32 cellular contexts compared by ENCODE assay signal in the genomic region with DNA sequence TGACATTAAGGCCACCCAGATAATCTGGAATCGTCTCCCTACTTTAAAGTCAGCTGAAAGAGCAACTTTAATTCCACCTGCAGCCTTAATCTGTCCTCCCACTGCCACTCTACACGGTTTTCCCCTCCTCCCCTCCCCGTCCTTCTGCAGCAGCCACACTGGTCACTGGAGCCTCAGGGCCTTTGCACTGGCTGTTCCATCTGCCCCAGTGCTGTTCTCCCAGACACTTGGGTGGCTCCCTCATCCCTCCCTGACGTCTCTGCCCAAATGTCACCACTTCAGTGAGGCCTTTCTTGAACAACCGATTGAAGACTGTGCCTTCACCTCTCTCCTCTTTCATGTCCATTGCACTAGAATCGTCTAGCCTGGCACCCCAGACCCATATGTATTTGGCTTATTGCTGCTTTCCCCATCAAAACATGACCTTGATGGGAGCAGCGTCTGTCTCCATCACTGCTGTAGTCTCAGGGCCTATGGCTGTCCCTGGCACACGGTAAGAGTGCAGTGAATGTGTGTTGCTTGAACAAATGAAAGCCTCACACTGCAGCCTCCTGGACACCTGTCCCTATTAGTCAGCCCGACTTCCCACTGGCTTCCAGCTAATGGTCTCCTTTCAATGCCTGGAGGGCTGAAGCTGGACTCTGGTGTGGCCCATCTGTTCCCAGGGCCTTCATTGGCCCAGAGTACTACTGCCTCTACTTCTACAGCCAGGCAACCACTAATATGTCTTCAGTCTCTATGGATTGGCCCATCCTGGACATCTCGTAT. TPM values are rescaled to one million over a fixed set of nuclear protein-coding genes. Genes with fewer than 3 reads are reported as not detected.
DNase-seq lines count a peak whose midpoint lies in the region; ATAC-seq and TF ChIP-seq lines count a peak whose summit lies in the region.
"Had no signal": no experiment of that assay in that cellular context is flagged by ENCODE, and none has a peak within 500 bp of the region (broad histone marks: within the 10 kb centered on the region; RNA-seq: fewer than 3 reads in every experiment).

No MANE protein-coding gene starts in this region.

- no peak overlapping the region for H3K4me3 Mint-ChIP-seq in activated T-cell treated with anti-CD3 and anti-CD28 coated beads, Interleukin-2, amount 50 U/mL, for 24 hours
- H3K4me3 Mint-ChIP-seq in activated T-cell treated with anti-CD3 and anti-CD28 coated beads, Interleukin-2, amount 50 U/mL, for 4 hours, result no peak overlapping the region
- H3K4me3 Mint-ChIP-seq in stimulated activated naive CD8-positive, alpha-beta T cell treated with anti-CD3 and anti-CD28 coated beads, Interleukin-15, amount 100 ng/mL, for 72 hours, result no peak overlapping the region
- no peak overlapping the region for H3K4me3 Mint-ChIP-seq in type B pancreatic cell
- H3K4me3 Mint-ChIP-seq in activated T-helper 17 cell treated with anti-CD3 and anti-CD28 coated beads, Interleukin-2, amount 50 U/mL, for 72 hours, result no peak overlapping the region
- H3K4me3 Mint-ChIP-seq: B cell; CD8-positive, alpha-beta memory T cell had no signal

- peaks cover 13% of the 10 kb centered on the region for H3K27me3 Mint-ChIP-seq in activated T-cell treated with anti-CD3 and anti-CD28 coated beads, Interleukin-2, amount 50 U/mL, for 24 hours
- peaks cover 2% of the 10 kb centered on the region for H3K27me3 Mint-ChIP-seq in activated T-cell treated with anti-CD3 and anti-CD28 coated beads, Interleukin-2, amount 50 U/mL, for 4 hours (ENCODE audit: low read depth)
- H3K27me3 Mint-ChIP-seq in stimulated activated naive CD8-positive, alpha-beta T cell treated with anti-CD3 and anti-CD28 coated beads, Interleukin-15, amount 100 ng/mL, for 72 hours, result peaks cover 15% of the 10 kb centered on the region
- H3K27me3 Mint-ChIP-seq in type B pancreatic cell, result peaks cover 68% of the 10 kb centered on the region
- H3K27me3 Mint-ChIP-seq in activated T-helper 17 cell treated with anti-CD3 and anti-CD28 coated beads, Interleukin-2, amount 50 U/mL, for 72 hours, result no peaks in the 10 kb centered on the region

- no peaks in the 10 kb centered on the region for H3K36me3 ChIP-seq in osteoblast (ENCODE audit: insufficient read depth, low read length)
- H3K36me3 ChIP-seq: SJCRH30 had no signal

- no peaks in the 10 kb centered on the region for H3K4me1 Mint-ChIP-seq in activated T-cell treated with anti-CD3 and anti-CD28 coated beads, Interleukin-2, amount 50 U/mL, for 24 hours (ENCODE audit: low read depth)
- H3K4me1 Mint-ChIP-seq in activated T-cell treated with anti-CD3 and anti-CD28 coated beads, Interleukin-2, amount 50 U/mL, for 4 hours (ENCODE audit: low read depth), result no peaks in the 10 kb centered on the region
- H3K4me1 Mint-ChIP-seq in stimulated activated naive CD8-positive, alpha-beta T cell treated with anti-CD3 and anti-CD28 coated beads, Interleukin-15, amount 100 ng/mL, for 72 hours, result peaks cover 7% of the 10 kb centered on the region
- H3K4me1 Mint-ChIP-seq in type B pancreatic cell (ENCODE audit: unreplicated experiment), result peaks cover 4% of the 10 kb centered on the region
- H3K4me1 Mint-ChIP-seq in activated T-helper 17 cell treated with anti-CD3 and anti-CD28 coated beads, Interleukin-2, amount 50 U/mL, for 72 hours, result no peaks in the 10 kb centered on the region
- H3K4me1 Mint-ChIP-seq: B cell; CD8-positive, alpha-beta memory T cell had no signal

- peaks cover 4% of the 10 kb centered on the region for H4K20me1 ChIP-seq in osteoblast (ENCODE audit: insufficient read depth, low read length)

- TF ChIP-seq CTCF in osteoblast (IDR thresholded peaks at IDR 0.05; ENCODE audit: extremely low read depth, low read depth, low read length) (no peak), type B pancreatic cell (conservative IDR thresholded peaks at IDR 0.05) (no peak)

- H3K9me3 ChIP-seq in osteoblast (ENCODE audit: low read depth, low read length), result no peaks in the 10 kb centered on the region
- H3K9me3 ChIP-seq: SJCRH30 had no signal

- no peak for ATAC-seq in activated T-cell treated with anti-CD3 and anti-CD28 coated beads, Interleukin-2, amount 50 U/mL, for 4 hours
- peak; percentile 7 for ATAC-seq in stimulated activated naive CD8-positive, alpha-beta T cell treated with anti-CD3 and anti-CD28 coated beads, Interleukin-15, Interleukin-2, amounts not matched to agents 100 U/mL and 50 U/mL, for 24 hours
- ATAC-seq in stimulated activated naive CD8-positive, alpha-beta T cell treated with anti-CD3 and anti-CD28 coated beads, Interleukin-15, amount 100 ng/mL, for 72 hours, result no peak
- ATAC-seq in activated T-helper 17 cell treated with anti-CD3 and anti-CD28 coated beads, Interleukin-2, amount 50 U/mL, for 72 hours (replicated peaks), result no peak
- ATAC-seq: GM12878, Right ventricle myocardium inferior had no signal

- H3K4me1 ChIP-seq in osteoblast (ENCODE audit: insufficient read depth, low read length), result no peaks in the 10 kb centered on the region
- H3K4me1 ChIP-seq: SJCRH30 had no signal

- DNase-seq in activated T-cell treated with anti-CD3 and anti-CD28 coated beads, Interleukin-2, amount 50 U/mL, for 24 hours, result peak; percentile 6
- no peak for DNase-seq in activated T-cell treated with anti-CD3 and anti-CD28 coated beads, Interleukin-2, amount 50 U/mL, for 4 hours
- no peak for DNase-seq in stimulated activated naive CD8-positive, alpha-beta T cell treated with anti-CD3 and anti-CD28 coated beads, Interleukin-15, Interleukin-2, amounts not matched to agents 100 U/mL and 50 U/mL, for 24 hours
- DNase-seq in stimulated activated naive CD8-positive, alpha-beta T cell treated with anti-CD3 and anti-CD28 coated beads, Interleukin-15, amount 100 ng/mL, for 72 hours, result no peak
- peak; percentile 39 for DNase-seq in osteoblast (ENCODE audit: insufficient read length, low spot score, missing footprints)
- peak; percentile 34 for DNase-seq in type B pancreatic cell (ENCODE audit: extremely low spot score, unreplicated experiment)
- no peak for DNase-seq in mucosa of gallbladder (ENCODE audit: low spot score)
- DNase-seq: DMS 273 treated with DMSO at 0.1 percent for 48 hours, DMS79, EL, GDM1, KBM-7, MV-4-11, NCI-H1105, NCI-H1436 treated with DMSO at 0.1 percent for 48 hours, NCI-H187 treated with DMSO at 0.1 percent for 48 hours, NCI-H2171 treated with DMSO at 0.1 percent for 48 hours, NCI-H524, NCI-H748 treated with DMSO at 0.1 percent for 48 hours, PC-9 had no signal

- no peak overlapping the region for H3K4me2 ChIP-seq in osteoblast (ENCODE audit: insufficient read depth, low read length)
- H3K4me2 ChIP-seq: PC-9 had no signal

- H3K27ac ChIP-seq in osteoblast (ENCODE audit: low read depth, low read length), result no peak overlapping the region
- H3K27ac ChIP-seq: 22Rv1, C4-2B, PC-9, SJCRH30 had no signal

- H3K27me3 ChIP-seq in osteoblast (ENCODE audit: insufficient read depth, low read length), result peaks cover 2% of the 10 kb centered on the region

- no peaks in the 10 kb centered on the region for H3K36me3 Mint-ChIP-seq in activated T-cell treated with anti-CD3 and anti-CD28 coated beads, Interleukin-2, amount 50 U/mL, for 24 hours (ENCODE audit: low read depth)
- no peaks in the 10 kb centered on the region for H3K36me3 Mint-ChIP-seq in activated T-cell treated with anti-CD3 and anti-CD28 coated beads, Interleukin-2, amount 50 U/mL, for 4 hours (ENCODE audit: insufficient read depth)
- H3K36me3 Mint-ChIP-seq in type B pancreatic cell, result peaks cover 4% of the 10 kb centered on the region
- no peaks in the 10 kb centered on the region for H3K36me3 Mint-ChIP-seq in activated T-helper 17 cell treated with anti-CD3 and anti-CD28 coated beads, Interleukin-2, amount 50 U/mL, for 72 hours (ENCODE audit: low read depth)
- H3K36me3 Mint-ChIP-seq: CD8-positive, alpha-beta memory T cell had no signal

- H3K27ac Mint-ChIP-seq in activated T-cell treated with anti-CD3 and anti-CD28 coated beads, Interleukin-2, amount 50 U/mL, for 24 hours, result no peak overlapping the region
- H3K27ac Mint-ChIP-seq in stimulated activated naive CD8-positive, alpha-beta T cell treated with anti-CD3 and anti-CD28 coated beads, Interleukin-15, amount 100 ng/mL, for 72 hours, result no peak overlapping the region
- no peak overlapping the region for H3K27ac Mint-ChIP-seq in type B pancreatic cell
- no peak overlapping the region for H3K27ac Mint-ChIP-seq in activated T-helper 17 cell treated with anti-CD3 and anti-CD28 coated beads, Interleukin-2, amount 50 U/mL, for 72 hours
- H3K27ac Mint-ChIP-seq: B cell; CD8-positive, alpha-beta memory T cell had no signal

- no peaks in the 10 kb centered on the region for H3K9me3 Mint-ChIP-seq in activated T-cell treated with anti-CD3 and anti-CD28 coated beads, Interleukin-2, amount 50 U/mL, for 24 hours
- H3K9me3 Mint-ChIP-seq in activated T-cell treated with anti-CD3 and anti-CD28 coated beads, Interleukin-2, amount 50 U/mL, for 4 hours, result peaks cover 3% of the 10 kb centered on the region
- no peaks in the 10 kb centered on the region for H3K9me3 Mint-ChIP-seq in stimulated activated naive CD8-positive, alpha-beta T cell treated with anti-CD3 and anti-CD28 coated beads, Interleukin-15, amount 100 ng/mL, for 72 hours
- peaks cover 9% of the 10 kb centered on the region for H3K9me3 Mint-ChIP-seq in type B pancreatic cell
- H3K9me3 Mint-ChIP-seq in activated T-helper 17 cell treated with anti-CD3 and anti-CD28 coated beads, Interleukin-2, amount 50 U/mL, for 72 hours, result no peaks in the 10 kb centered on the region
- H3K9me3 Mint-ChIP-seq: CD8-positive, alpha-beta memory T cell had no signal

- H2AFZ ChIP-seq in osteoblast (ENCODE audit: low read length), result no peak overlapping the region
- H2AFZ ChIP-seq: PC-9 had no signal

- H3K4me3 ChIP-seq in osteoblast (ENCODE audit: insufficient read depth, low read length), result no peak overlapping the region
- H3K4me3 ChIP-seq: GM12878, PC-9, SJCRH30 had no signal

- H3K79me2 ChIP-seq in osteoblast (ENCODE audit: insufficient read depth, low read length), result no peaks in the 10 kb centered on the region

RNA-seq across cellular contexts. Expression of a gene that starts 10.6 kb away (rescaled TPM):
- under 1 TPM in 2 of 3 donors, not detected in 1; 0.05 to 0.22 TPM for total RNA-seq in activated T-cell treated with anti-CD3 and anti-CD28 coated beads, Interleukin-2, amount 50 U/mL, for 4 hours
- total RNA-seq in osteoblast (6.5 and 8.3 TPM in 2 replicates), type B pancreatic cell (ENCODE audit: low replicate concordance) (10.3 and 23.6 TPM in 2 replicates), mucosa of gallbladder (29.3 TPM)
- total RNA-seq in activated T-helper 17 cell treated with anti-CD3 and anti-CD28 coated beads, Interleukin-2, amount 50 U/mL, for 72 hours, result not detected
- total RNA-seq: CD8-positive, alpha-beta memory T cell; LHCN-M2; MCF 10A; PC-9; RPMI7951 had no signal

RNA-seq across cellular contexts. Expression of a gene that starts 37.2 kb away (rescaled TPM):
- not detected for total RNA-seq in activated T-cell treated with anti-CD3 and anti-CD28 coated beads, Interleukin-2, amount 50 U/mL, for 4 hours
- not detected in 2 replicates for total RNA-seq in osteoblast
- not detected in 2 replicates for total RNA-seq in type B pancreatic cell (ENCODE audit: low replicate concordance)
- total RNA-seq in activated T-helper 17 cell treated with anti-CD3 and anti-CD28 coated beads, Interleukin-2, amount 50 U/mL, for 72 hours, result not detected
- not detected for total RNA-seq in mucosa of gallbladder
- total RNA-seq: B cell; CD8-positive, alpha-beta memory T cell; GM12878; H1; LHCN-M2; MCF 10A; PC-9; Right ventricle myocardium inferior; RPMI7951; SJCRH30 had no signal

Comparison
In these comparisons a context has a peak if more than half of its experiments do, and no peak if none do; other contexts are left out.
1. DNase-seq: peak in activated T-cell treated with anti-CD3 and anti-CD28 coated beads, Interleukin-2, amount 50 U/mL, for 24 hours (single experiment), osteoblast (single experiment) and type B pancreatic cell (single experiment); none in activated T-cell treated with anti-CD3 and anti-CD28 coated beads, Interleukin-2, amount 50 U/mL, for 4 hours (single experiment), stimulated activated naive CD8-positive, alpha-beta T cell treated with anti-CD3 and anti-CD28 coated beads, Interleukin-15, Interleukin-2, amounts not matched to agents 100 U/mL and 50 U/mL, for 24 hours (single experiment), stimulated activated naive CD8-positive, alpha-beta T cell treated with anti-CD3 and anti-CD28 coated beads, Interleukin-15, amount 100 ng/mL, for 72 hours (0 of 2) and mucosa of gallbladder (single experiment).